In genomic region chr20:32763202-32763999, GRCh38 we compare ENCODE assay signal across 8 cellular contexts. TPM values are rescaled to one million over a fixed set of nuclear protein-coding genes. Genes with fewer than 3 reads are reported as not detected.
DNase-seq lines count a peak whose midpoint lies in the region; ATAC-seq and TF ChIP-seq lines count a peak whose summit lies in the region.

No MANE protein-coding gene starts in this region.

- DNase-seq in left ventricle myocardium inferior (no peak), Right ventricle myocardium inferior (ENCODE audit: missing footprints) (no peak), WTC11 (ENCODE audit: low spot score) (peak; percentile 41), DMS 273 treated with DMSO at 0.1 percent for 48 hours (lab: John Stamatoyannopoulos, UW) (no peak), SW 1271 (lab: John Stamatoyannopoulos, UW) (no peak)
- no peak for DNase-seq in stimulated activated effector memory CD8-positive, alpha-beta T cell treated with anti-CD3 and anti-CD28 coated beads, Interleukin-12 subunit alpha, Interleukin-12 subunit beta, amount 100 ng/mL, for 72 hours (ENCODE audit: low spot score in 2 of 2)

- H3K4me1 Mint-ChIP-seq in WTC11 = peaks cover 50% of the 10 kb centered on the region
- H3K4me1 Mint-ChIP-seq in stimulated activated effector memory CD8-positive, alpha-beta T cell treated with anti-CD3 and anti-CD28 coated beads, Interleukin-12 subunit alpha, Interleukin-12 subunit beta, amount 100 ng/mL, for 72 hours = peaks cover 14% of the 10 kb centered on the region

- no peak for ATAC-seq in Right ventricle myocardium inferior
- no peak for ATAC-seq in WTC11
- ATAC-seq in stimulated activated effector memory CD8-positive, alpha-beta T cell treated with anti-CD3 and anti-CD28 coated beads, Interleukin-12 subunit alpha, Interleukin-12 subunit beta, amount 100 ng/mL, for 72 hours = no peak
- no peak for ATAC-seq in HG02759 (IDR thresholded peaks at IDR 0.05; ENCODE audit: unreplicated experiment)

- peaks cover 24% of the 10 kb centered on the region for H3K4me1 ChIP-seq in left ventricle myocardium inferior

- no peak overlapping the region for H3K27ac ChIP-seq in left ventricle myocardium inferior (replicated peaks)

- H3K27me3 Mint-ChIP-seq in WTC11 (ENCODE audit: low read depth) = no peaks in the 10 kb centered on the region

- intact Hi-C loops in left ventricle myocardium inferior (cut with micrococcal nuclease) = no loop called here
- intact Hi-C loops in Right ventricle myocardium inferior (cut with DNase I) = loop anchor here (5.0 kb wide), 1 partner anchor 86 kb away; no protein-coding TSS in a partner anchor

- peak overlapping the region; percentile 77 for H3K4me3 ChIP-seq in left ventricle myocardium inferior
- peak overlapping the region; percentile 100 for H3K4me3 ChIP-seq in iPS-11a (ENCODE audit: low read depth, low read length)

- CTCF ChIA-PET in WTC11 (lab: Charles Lee) = interaction anchor here (0.9 to 8.6 kb wide), 5 partner anchors 10 to 90 kb away, joined by 3 to 121 read pairs (median 5); partner anchors contain the start of gene C20orf203

- peaks cover 41% of the 10 kb centered on the region for H3K36me3 Mint-ChIP-seq in WTC11
- H3K36me3 Mint-ChIP-seq in stimulated activated effector memory CD8-positive, alpha-beta T cell treated with anti-CD3 and anti-CD28 coated beads, Interleukin-12 subunit alpha, Interleukin-12 subunit beta, amount 100 ng/mL, for 72 hours = no peaks in the 10 kb centered on the region

- no peaks in the 10 kb centered on the region for H3K36me3 ChIP-seq in left ventricle myocardium inferior

- no peaks in the 10 kb centered on the region for H3K27me3 ChIP-seq in left ventricle myocardium inferior (ENCODE audit: low read depth)

- no peaks in the 10 kb centered on the region for H3K9me3 ChIP-seq in left ventricle myocardium inferior (replicated peaks)

- peak overlapping the region; percentile 92 for H3K27ac Mint-ChIP-seq in WTC11
- peak overlapping the region; percentile 68 for H3K27ac Mint-ChIP-seq in stimulated activated effector memory CD8-positive, alpha-beta T cell treated with anti-CD3 and anti-CD28 coated beads, Interleukin-12 subunit alpha, Interleukin-12 subunit beta, amount 100 ng/mL, for 72 hours

- H3K4me3 Mint-ChIP-seq in WTC11 = peak overlapping the region; percentile 91
- H3K4me3 Mint-ChIP-seq in stimulated activated effector memory CD8-positive, alpha-beta T cell treated with anti-CD3 and anti-CD28 coated beads, Interleukin-12 subunit alpha, Interleukin-12 subunit beta, amount 100 ng/mL, for 72 hours = peak overlapping the region; percentile 82

- POLR2A ChIA-PET in WTC11 (lab: Charles Lee) = interaction anchor here (0.6 to 2.5 kb wide), 7 partner anchors 12 to 268 kb away, joined by 3 to 23 read pairs (median 3); partner anchors contain the start of gene COMMD7

- H3K9me3 Mint-ChIP-seq in WTC11 = no peaks in the 10 kb centered on the region
- H3K9me3 Mint-ChIP-seq in stimulated activated effector memory CD8-positive, alpha-beta T cell treated with anti-CD3 and anti-CD28 coated beads, Interleukin-12 subunit alpha, Interleukin-12 subunit beta, amount 100 ng/mL, for 72 hours = no peaks in the 10 kb centered on the region

- TF ChIP-seq CTCF in left ventricle myocardium inferior (IDR thresholded peaks at IDR 0.05; ENCODE audit: borderline replicate concordance) (no peak), WTC11 (IDR thresholded peaks at IDR 0.05) (no peak)

TF ChIP-seq in WTC11, 78 proteins besides CTCF, POLR2A, EP300 and RAD21 (continues in another document):
- 0 out of 2 replicates have a peak, but pooled peaks have one; percentile 32 for TF ChIP-seq E2F5 (CRISPR knock-in tag; IDR thresholded peaks at IDR 0.05)
- TF ChIP-seq IRF1 (CRISPR knock-in tag; IDR thresholded peaks at IDR 0.05) = 0 out of 2 replicates have a peak, but pooled peaks have one; percentile 62
- no peak for TF ChIP-seq NFYB (CRISPR knock-in tag; conservative IDR thresholded peaks at IDR 0.05; ENCODE audit: low read depth)
- TF ChIP-seq ZNF416 (CRISPR knock-in tag; IDR thresholded peaks at IDR 0.05) = 0 out of 2 replicates have a peak, but pooled peaks have one; percentile 7
- TF ChIP-seq GABPB1 (CRISPR knock-in tag; IDR thresholded peaks at IDR 0.05) = 0 out of 2 replicates have a peak, but pooled peaks have one; percentile 27
- no peak for TF ChIP-seq ZNF532 (CRISPR knock-in tag; IDR thresholded peaks at IDR 0.05; ENCODE audit: borderline replicate concordance)
- peak; percentile 63; the same call in 1 of the 2 replicates for TF ChIP-seq ZNF219 (CRISPR knock-in tag; IDR thresholded peaks at IDR 0.05; ENCODE audit: borderline replicate concordance)
- peak; percentile 9; the same call in 1 of the 2 replicates for TF ChIP-seq FOXP4 (CRISPR knock-in tag; IDR thresholded peaks at IDR 0.05)

RNA-seq across cellular contexts. Expression of gene DNMT3B, which starts 1.2 kb away (rescaled TPM):
- total RNA-seq in left ventricle myocardium inferior = 0.49 TPM
- total RNA-seq in Right ventricle myocardium inferior = 0.32 TPM
- total RNA-seq in WTC11 (2021) = 638 to 682 TPM (median 641 TPM) in 3 replicates

RNA-seq across cellular contexts. Expression of gene COMMD7, which starts 20.1 kb away (rescaled TPM):
- total RNA-seq in left ventricle myocardium inferior (47.2 TPM), Right ventricle myocardium inferior (48.6 TPM), WTC11 (2021) (41.8 to 42.4 TPM (median 42.3 TPM) in 3 replicates)

RNA-seq across cellular contexts. Expression of gene MAPRE1, which starts 56.4 kb away (rescaled TPM):
- total RNA-seq in left ventricle myocardium inferior (58.4 TPM), Right ventricle myocardium inferior (64.8 TPM), WTC11 (2021) (154 to 159 TPM (median 155 TPM) in 3 replicates)

Comparison
In these comparisons a context has a peak if more than half of its experiments do, and no peak if none do; other contexts are left out.
1. RNA of gene DNMT3B, which starts 1.2 kb away (total RNA-seq): 638 to 682 TPM in WTC11; 0.49 TPM in left ventricle myocardium inferior (single experiment) and 0.32 TPM in Right ventricle myocardium inferior (single experiment); every median in the first group is over 100 times any median in the second.